ENCODE assay signal across 21 cellular contexts in genomic region chr18:7520200-7520780, GRCh38. TPM values are rescaled to one million over a fixed set of nuclear protein-coding genes. Genes with fewer than 3 reads are reported as not detected.
A peak's percentile ranks its signal among the peaks of the same experiment; 100 is the strongest.
DNase-seq lines count a peak whose midpoint lies in the region; ATAC-seq and TF ChIP-seq lines count a peak whose summit lies in the region.
"Had no signal": no experiment of that assay in that cellular context is flagged by ENCODE, and none has a peak within 500 bp of the region (broad histone marks: within the 10 kb centered on the region; RNA-seq: fewer than 3 reads in every experiment).

No MANE protein-coding gene starts in this region.

- H3K4me1 ChIP-seq in GM23338 (ENCODE audit: insufficient read depth) = peaks cover 32% of the 10 kb centered on the region
- peaks cover 15% of the 10 kb centered on the region for H3K4me1 ChIP-seq in left ventricle myocardium inferior

- H3K4me3 Mint-ChIP-seq in GM23338 (no peak overlapping the region), T-cell (no peak overlapping the region)
- H3K4me3 Mint-ChIP-seq: IgD-negative memory B cell had no signal

- H3K9me2 ChIP-seq in GM23338 (ENCODE audit: insufficient read depth) = 0 out of 2 replicates have a peak, but pooled peaks cover 3% of the 10 kb centered on the region

- intact Hi-C loops in left ventricle myocardium inferior (cut with micrococcal nuclease) = no loop called here

- H3K36me3 Mint-ChIP-seq in GM23338 (ENCODE audit: low read depth) (no peaks in the 10 kb centered on the region), T-cell (no peaks in the 10 kb centered on the region)
- H3K36me3 Mint-ChIP-seq: IgD-negative memory B cell had no signal

- no peaks in the 10 kb centered on the region for H3K36me3 ChIP-seq in GM23338 (ENCODE audit: insufficient read depth)
- no peaks in the 10 kb centered on the region for H3K36me3 ChIP-seq in left ventricle myocardium inferior
- H3K36me3 ChIP-seq: SJSA1 had no signal

- H3K27ac Mint-ChIP-seq in GM23338 (no peak overlapping the region), T-cell (no peak overlapping the region)
- H3K27ac Mint-ChIP-seq: IgD-negative memory B cell had no signal

- H3K27ac ChIP-seq in GM23338 (ENCODE audit: low read depth) = no peak overlapping the region
- H3K27ac ChIP-seq in left ventricle myocardium inferior (replicated peaks) = no peak overlapping the region
- H3K27ac ChIP-seq: HL-60, KMS-11, SJSA1 had no signal

- peak; percentile 27 for DNase-seq in NCI-H2107 treated with DMSO at 0.1 percent for 48 hours (lab: John Stamatoyannopoulos, UW; ENCODE audit: unreplicated experiment)
- DNase-seq in NCI-H2107 (lab: John Stamatoyannopoulos, UW) = no peak
- no peak for DNase-seq in GM23338 (ENCODE audit: low spot score)
- DNase-seq in NCI-H345 treated with DMSO at 0.1 percent for 48 hours (lab: John Stamatoyannopoulos, UW; ENCODE audit: unreplicated experiment) = peak; percentile 14
- peak; percentile 58 for DNase-seq in left kidney (ENCODE audit: low read depth, low spot score)
- DNase-seq in T-cell = no peak
- DNase-seq in middle frontal gyrus (ENCODE audit: extremely low spot score, low spot score) = no peak
- DNase-seq in left ventricle myocardium inferior = no peak
- DNase-seq: Calu3, MM.1S, NCI-H1694 treated with DMSO at 0.1 percent for 48 hours, NCI-H446 treated with DMSO at 0.1 percent for 48 hours, NCI-H774, Right ventricle myocardium superior, RPMI8226 had no signal

- peak overlapping the region; percentile 67; the same call in 1 of the 2 replicates for H2AFZ ChIP-seq in GM23338

- no peak for ATAC-seq in GM23338
- ATAC-seq in T-cell (replicated peaks in 1 of 4) = no peak
- ATAC-seq: GM12878, HCT116 had no signal

- H3K4me2 ChIP-seq in GM23338 = no peak overlapping the region
- H3K4me2 ChIP-seq: KMS-11 had no signal

- H3K4me3 ChIP-seq in GM23338 = no peak overlapping the region
- H3K4me3 ChIP-seq in left ventricle myocardium inferior = no peak overlapping the region
- H3K4me3 ChIP-seq: GM12878, SJSA1 had no signal

- H3K9me3 Mint-ChIP-seq in GM23338 = no peaks in the 10 kb centered on the region
- H3K9me3 Mint-ChIP-seq in T-cell = no peaks in the 10 kb centered on the region

- H3K79me2 ChIP-seq in GM23338 (replicated peaks; ENCODE audit: insufficient read depth) = no peaks in the 10 kb centered on the region

- H3K27me3 ChIP-seq in GM23338 (ENCODE audit: insufficient read depth) = no peaks in the 10 kb centered on the region
- H3K27me3 ChIP-seq in left ventricle myocardium inferior (ENCODE audit: low read depth) = no peaks in the 10 kb centered on the region

- H3F3A ChIP-seq in GM23338 (replicated peaks; ENCODE audit: low read depth) = no peaks in the 10 kb centered on the region

- TF ChIP-seq CTCF in GM23338 (conservative IDR thresholded peaks at IDR 0.05; ENCODE audit: low read depth in 2 of 2) = no peak
- no peak for TF ChIP-seq CTCF in left ventricle myocardium inferior (IDR thresholded peaks at IDR 0.05; ENCODE audit: borderline replicate concordance)

- H4K20me1 ChIP-seq in GM23338 (replicated peaks; ENCODE audit: insufficient read depth) = no peaks in the 10 kb centered on the region

- CTCF ChIA-PET in T-cell (lab: Charles Lee) = no interaction called here

- H3K27me3 Mint-ChIP-seq in GM23338 (ENCODE audit: insufficient read depth, low read depth, poor library complexity) = no peaks in the 10 kb centered on the region
- H3K27me3 Mint-ChIP-seq in T-cell = no peaks in the 10 kb centered on the region
- H3K27me3 Mint-ChIP-seq: IgD-negative memory B cell had no signal

- H3K4me1 Mint-ChIP-seq in GM23338 = peaks cover 32% of the 10 kb centered on the region
- no peaks in the 10 kb centered on the region for H3K4me1 Mint-ChIP-seq in T-cell
- H3K4me1 Mint-ChIP-seq: IgD-negative memory B cell had no signal

- POLR2A ChIA-PET in T-cell (lab: Charles Lee) = no interaction called here

- H3K9me3 ChIP-seq in left ventricle myocardium inferior (replicated peaks) = no peaks in the 10 kb centered on the region

TF ChIP-seq in GM23338, 12 proteins besides CTCF, POLR2A, EP300 and RAD21 (continues in another document):
- TF ChIP-seq NANOG (IDR thresholded peaks at IDR 0.05; ENCODE audit: borderline replicate concordance) = no peak
- no peak for TF ChIP-seq ZNF462 (CRISPR knock-in tag; IDR thresholded peaks at IDR 0.05)
- no peak for TF ChIP-seq EZH2 (IDR thresholded peaks at IDR 0.05; ENCODE audit: low read depth, unreplicated experiment)

RNA-seq across cellular contexts. Expression of gene PTPRM, which starts 46.8 kb away (rescaled TPM):
- 5.3 and 6.3 TPM in 2 replicates for total RNA-seq in GM23338 (2014; rRNA removed; shearing (Covaris generic))
- polyA plus RNA-seq in GM23338 (2016; fragmentation: Nextera tagmentation; extraction: Ambion mirVana) = 1.6 and 4.3 TPM in 2 replicates
- total RNA-seq in T-cell (10 to 100 TPM in 2 of 5 donors, 1 to 10 TPM in 3; 4.1 to 47.4 (median 7.1) TPM), left ventricle myocardium inferior (132 TPM)

Comparison
In these comparisons a context has a peak if more than half of its experiments do, and no peak if none do; other contexts are left out.
1. DNase-seq: peak in NCI-H2107 treated with DMSO at 0.1 percent for 48 hours (single experiment), NCI-H345 treated with DMSO at 0.1 percent for 48 hours (single experiment) and left kidney (single experiment); none in NCI-H2107 (single experiment), GM23338 (single experiment), T-cell (0 of 34), middle frontal gyrus (single experiment) and left ventricle myocardium inferior (single experiment).